ENCODE assay signal across 12 cellular contexts in genomic region chr3:45943207-45943846, GRCh38. TPM values are rescaled to one million over a fixed set of nuclear protein-coding genes. Genes with fewer than 3 reads are reported as not detected.
DNase-seq lines count a peak whose midpoint lies in the region; ATAC-seq and TF ChIP-seq lines count a peak whose summit lies in the region.
"Had no signal": no experiment of that assay in that cellular context is flagged by ENCODE, and none has a peak within 500 bp of the region (broad histone marks: within the 10 kb centered on the region; RNA-seq: fewer than 3 reads in every experiment).

Gene CXCR6 (plus strand): TSS chr3:45943464. CDS start chr3:45946482, 3,018 bp downstream.

- no peak within 1 kb of the TSS for H3K56ac ChIP-seq in H9 (ENCODE audit: insufficient read length, low read depth, low read length)

- no peak within 1 kb of the TSS for H2AK5ac ChIP-seq in H9 (ENCODE audit: insufficient read length, low read length)

- no peak within 1 kb of the TSS for H3K4ac ChIP-seq in H9 (ENCODE audit: low read depth, low read length)

- peaks cover 16 to 34% (median 26%) of the 10 kb centered on the region in 3 experiments; a peak in 6 of 7 replicates for H3K36me3 Mint-ChIP-seq in H9 (ENCODE audit: insufficient read depth in 1 of 3, low read depth in 3 of 3)

- no peaks in the 10 kb centered on the region for H3K27me3 Mint-ChIP-seq in H9 (ENCODE audit: low read depth)

- no peak within 1 kb of the TSS for H4K91ac ChIP-seq in H9 (ENCODE audit: insufficient read length, low read depth, low read length)

- no peaks in the 10 kb centered on the region for H3K4me1 ChIP-seq in H9 (ENCODE audit: insufficient read depth, low read length)

- no peak within 1 kb of the TSS for H3K9ac ChIP-seq in H9 (ENCODE audit: extremely low read depth, insufficient read length, low read length)

- H3K27me3 ChIP-seq in H9 (ENCODE audit: insufficient read depth, low read length), result no peaks in the 10 kb centered on the region

- no peaks in the 10 kb centered on the region for H3K79me1 ChIP-seq in H9 (ENCODE audit: insufficient read depth, low read depth, low read length, poor library complexity, severe bottlenecking)

- no peaks in the 10 kb centered on the region for H4K20me1 ChIP-seq in H9 (ENCODE audit: control insufficient read depth, insufficient read depth, insufficient read length)

- no peak for ATAC-seq in HG03469 (IDR thresholded peaks at IDR 0.05; ENCODE audit: unreplicated experiment)
- ATAC-seq in GM21367 (IDR thresholded peaks at IDR 0.05; ENCODE audit: unreplicated experiment), result no peak
- ATAC-seq: GM12878 had no signal

- no peak within 1 kb of the TSS for H3K4me3 ChIP-seq in choroid plexus epithelial cell (ENCODE audit: low read depth, low read length)
- H3K4me3 ChIP-seq: GM12878 had no signal

- no peak within 1 kb of the TSS for H3K27ac ChIP-seq in H9 (ENCODE audit: insufficient read length, low read depth, low read length)

- peaks cover 16 to 20% of the 10 kb centered on the region in 2 experiments for H3K4me1 Mint-ChIP-seq in H9

- no peaks in the 10 kb centered on the region for H3K23me2 ChIP-seq in H9 (ENCODE audit: insufficient read length, low read depth, low read length, poor library complexity, severe bottlenecking)

- H2BK5ac ChIP-seq in H9 (ENCODE audit: insufficient read length, low read length), result no peak within 1 kb of the TSS

- H3K9me3 Mint-ChIP-seq in H9, result no peaks in the 10 kb centered on the region

- H4K5ac ChIP-seq in H9 (ENCODE audit: insufficient read length, low read depth, low read length), result no peak within 1 kb of the TSS

- DNase-seq in H9 (no peak), choroid plexus epithelial cell (ENCODE audit: low read depth) (peak; percentile 24), cerebellar cortex (ENCODE audit: low spot score) (no peak), middle frontal gyrus (ENCODE audit: extremely low spot score, low spot score) (no peak)
- DNase-seq in activated CD4-positive, alpha-beta T cell treated with anti-CD3 and anti-CD28 coated beads, Interleukin-2, amount 50 U/mL, for 48 hours, result peak; percentile 36 to 48
- DNase-seq in stimulated activated CD4-positive, alpha-beta T cell treated with anti-CD3 and anti-CD28 coated beads, Interleukin-4, amount 100 ng/mL, for 1 hour, result peak; percentile 15
- DNase-seq: Karpas-422, NCI-H748 treated with DMSO at 0.1 percent for 48 hours, T1000 had no signal

- no peak within 1 kb of the TSS for H3K23ac ChIP-seq in H9 (ENCODE audit: insufficient read length, low read depth, low read length)

- H3T11ph ChIP-seq in H9 (ENCODE audit: low read length), result no peak within 1 kb of the TSS

- TF ChIP-seq CTCF in H9 (conservative IDR thresholded peaks at IDR 0.05) (no peak), choroid plexus epithelial cell (conservative IDR thresholded peaks at IDR 0.05; ENCODE audit: low read depth, low read length) (no peak)

- no peak within 1 kb of the TSS for H3K4me3 Mint-ChIP-seq in H9

- no peaks in the 10 kb centered on the region for H3K9me3 ChIP-seq in H9 (ENCODE audit: control insufficient read depth, low read depth, low read length)

- no peak within 1 kb of the TSS for H2BK120ac ChIP-seq in H9 (ENCODE audit: low read depth, low read length, poor library complexity, severe bottlenecking)

- no peak within 1 kb of the TSS for H3K14ac ChIP-seq in H9 (ENCODE audit: insufficient read depth, low read length)

- H2BK15ac ChIP-seq in H9 (ENCODE audit: low read depth, low read length), result no peak within 1 kb of the TSS

- peak within 1 kb of the TSS in 2 of 3 experiments; percentile 44 to 96; a peak in 1 of 7 replicates for H3K27ac Mint-ChIP-seq in H9

- no peak within 1 kb of the TSS for H3K4me2 ChIP-seq in H9 (ENCODE audit: insufficient read depth, insufficient read length, low read length)

- no peak within 1 kb of the TSS for H2BK12ac ChIP-seq in H9 (ENCODE audit: insufficient read length, low read depth, low read length)

- WGBS in H9 (ENCODE audit: extremely low coverage, insufficient read length, low lambda C conversion rate), result no CpG with 5 or more reads among the region's 8 CpGs

- no peak within 1 kb of the TSS for H3K18ac ChIP-seq in H9 (ENCODE audit: insufficient read length, low read depth, low read length)

- no peaks in the 10 kb centered on the region for H3K79me2 ChIP-seq in H9 (ENCODE audit: insufficient read depth, low read length)

- H2BK20ac ChIP-seq in H9 (ENCODE audit: low read depth, low read length, poor library complexity, severe bottlenecking), result no peak within 1 kb of the TSS

- no peak within 1 kb of the TSS for H2AFZ ChIP-seq in H9 (ENCODE audit: low read length)

- no peak within 1 kb of the TSS for H4K8ac ChIP-seq in H9 (replicated peaks; ENCODE audit: insufficient read length, low read depth, low read length)

RNA-seq across cellular contexts. Expression of gene CXCR6, which starts in this region (rescaled TPM):
- total RNA-seq in H9 (2021), result not detected in 2 replicates
- total RNA-seq: GM12878 had no signal

Comparison
In these comparisons a context has a peak if more than half of its experiments do, and no peak if none do; other contexts are left out.
1. DNase-seq: peak in activated CD4-positive, alpha-beta T cell treated with anti-CD3 and anti-CD28 coated beads, Interleukin-2, amount 50 U/mL, for 48 hours (2 of 2), choroid plexus epithelial cell (single experiment) and stimulated activated CD4-positive, alpha-beta T cell treated with anti-CD3 and anti-CD28 coated beads, Interleukin-4, amount 100 ng/mL, for 1 hour (single experiment); none in H9 (single experiment), cerebellar cortex (single experiment) and middle frontal gyrus (single experiment).